In genomic region chr3:130760922-130761321, GRCh38 we compare ENCODE assay signal across 1 cellular context.
TF ChIP-seq lines count a peak whose summit lies in the region.

No MANE protein-coding gene starts in this region.

TF ChIP-seq in K562, 482 proteins besides CTCF, POLR2A, EP300 and RAD21:
- TF ChIP-seq MEIS2 (IDR thresholded peaks at IDR 0.05; ENCODE audit: partially characterized antibody) (peak; percentile 86), CUX1 (CRISPR knock-in tag; IDR thresholded peaks at IDR 0.05) (no peak), ZNF316 (IDR thresholded peaks at IDR 0.05) (peak; percentile 37), NFE2 (IDR thresholded peaks at IDR 0.05; ENCODE audit: low read depth) (peak; percentile 32; the same call in 1 of the 2 replicates), C11orf30 (IDR thresholded peaks at IDR 0.05; ENCODE audit: low read depth) (peak; percentile 41; the same call in 1 of the 2 replicates), MAFG (tag; conservative IDR thresholded peaks at IDR 0.05) (peak; percentile 38; the same call in 1 of the 2 replicates), BHLHE40 (IDR thresholded peaks at IDR 0.05; ENCODE audit: low read length) (no peak)
- TF ChIP-seq, protein P1, sequence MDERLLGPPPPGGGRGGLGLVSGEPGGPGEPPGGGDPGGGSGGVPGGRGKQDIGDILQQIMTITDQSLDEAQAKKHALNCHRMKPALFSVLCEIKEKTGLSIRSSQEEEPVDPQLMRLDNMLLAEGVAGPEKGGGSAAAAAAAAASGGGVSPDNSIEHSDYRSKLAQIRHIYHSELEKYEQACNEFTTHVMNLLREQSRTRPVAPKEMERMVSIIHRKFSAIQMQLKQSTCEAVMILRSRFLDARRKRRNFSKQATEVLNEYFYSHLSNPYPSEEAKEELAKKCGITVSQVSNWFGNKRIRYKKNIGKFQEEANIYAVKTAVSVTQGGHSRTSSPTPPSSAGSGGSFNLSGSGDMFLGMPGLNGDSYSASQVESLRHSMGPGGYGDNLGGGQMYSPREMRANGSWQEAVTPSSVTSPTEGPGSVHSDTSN (CRISPR knock-in tag; IDR thresholded peaks at IDR 0.05; ENCODE audit: low read depth): no peak
- TF ChIP-seq, protein P1 (tag; conservative IDR thresholded peaks at IDR 0.05; ENCODE audit: low read depth): peak; percentile 80
